ENCODE assay signal across 10 cellular contexts in genomic region chr2:130183500-130184373, GRCh38. TPM values are rescaled to one million over a fixed set of nuclear protein-coding genes. Genes with fewer than 3 reads are reported as not detected.
DNase-seq lines count a peak whose midpoint lies in the region; ATAC-seq and TF ChIP-seq lines count a peak whose summit lies in the region.
"Had no signal": no experiment of that assay in that cellular context is flagged by ENCODE, and none has a peak within 500 bp of the region (broad histone marks: within the 10 kb centered on the region; RNA-seq: fewer than 3 reads in every experiment).

No MANE protein-coding gene starts in this region.

- H2AFZ ChIP-seq in smooth muscle cell (ENCODE audit: low read depth), result no peak overlapping the region

- H3K27me3 Mint-ChIP-seq in HFFc6 (ENCODE audit: insufficient read depth), result peaks cover 2% of the 10 kb centered on the region; the same call in 1 of the 2 replicates
- no peaks in the 10 kb centered on the region for H3K27me3 Mint-ChIP-seq in activated B cell treated with CpG ODN at 0.5 μM for 24 hours
- H3K27me3 Mint-ChIP-seq in glutamatergic neuron (ENCODE audit: unreplicated experiment), result peaks cover 14% of the 10 kb centered on the region

- H3K27ac Mint-ChIP-seq in HFFc6 (peak overlapping the region; percentile 83), activated B cell treated with CpG ODN at 0.5 μM for 24 hours (no peak overlapping the region), glutamatergic neuron (ENCODE audit: unreplicated experiment) (peak overlapping the region; percentile 89)

- H3K4me3 ChIP-seq in smooth muscle cell, result peak overlapping the region; percentile 92

- H3K36me3 ChIP-seq in smooth muscle cell (ENCODE audit: low read depth), result no peaks in the 10 kb centered on the region

- H4K20me1 ChIP-seq in smooth muscle cell (ENCODE audit: low read depth), result peaks cover 14% of the 10 kb centered on the region

- H3F3A ChIP-seq in smooth muscle cell (ENCODE audit: low read depth), result no peaks in the 10 kb centered on the region

- peak overlapping the region; percentile 90 for H3K4me2 ChIP-seq in smooth muscle cell

- peaks cover 41% of the 10 kb centered on the region for H3K79me2 ChIP-seq in smooth muscle cell (ENCODE audit: low read depth)

- H3K9me3 ChIP-seq in smooth muscle cell (replicated peaks; ENCODE audit: low read depth), result no peaks in the 10 kb centered on the region

- H3K27ac ChIP-seq in smooth muscle cell (ENCODE audit: low read depth), result no peak overlapping the region

- H3K4me1 Mint-ChIP-seq in HFFc6 (ENCODE audit: low read depth) (peaks cover 25% of the 10 kb centered on the region), activated B cell treated with CpG ODN at 0.5 μM for 24 hours (peaks cover 29% of the 10 kb centered on the region), glutamatergic neuron (ENCODE audit: low read depth, unreplicated experiment) (peaks cover 20% of the 10 kb centered on the region)

- H3K4me3 Mint-ChIP-seq in HFFc6, result peak overlapping the region; percentile 88
- H3K4me3 Mint-ChIP-seq in activated B cell treated with CpG ODN at 0.5 μM for 24 hours, result peak overlapping the region; percentile 77
- peak overlapping the region; percentile 86 for H3K4me3 Mint-ChIP-seq in glutamatergic neuron (ENCODE audit: unreplicated experiment)

- WGBS in smooth muscle cell (ENCODE audit: low lambda C conversion rate), result 80% methylated on average over 27 of the region's 27 CpGs

- intact Hi-C loops in activated B cell treated with CpG ODN at 0.5 μM for 24 hours (cut with micrococcal nuclease), result loop anchor here (2.0 to 5.0 kb wide), 2 partner anchors 149 to 1866 kb away; partner anchors contain the start of gene HS6ST1

- POLR2A ChIA-PET in activated B cell treated with CpG ODN at 0.5 μM for 24 hours (lab: Charles Lee), result no interaction called here

- CTCF ChIA-PET in activated B cell treated with CpG ODN at 0.5 μM for 24 hours (lab: Charles Lee), result no interaction called here

- H3K9ac ChIP-seq in smooth muscle cell (ENCODE audit: low read depth), result no peak overlapping the region

- peaks cover 6% of the 10 kb centered on the region for H3K4me1 ChIP-seq in smooth muscle cell (ENCODE audit: low read depth)

- no peaks in the 10 kb centered on the region for H3K27me3 ChIP-seq in smooth muscle cell (ENCODE audit: low read depth)

- ATAC-seq in activated B cell treated with CpG ODN at 0.5 μM for 24 hours (ENCODE audit: low read depth), result no peak

- H3K36me3 Mint-ChIP-seq in HFFc6 (ENCODE audit: low read depth), result peaks cover 6% of the 10 kb centered on the region; the same call in 1 of the 2 replicates
- peaks cover 1% of the 10 kb centered on the region for H3K36me3 Mint-ChIP-seq in activated B cell treated with CpG ODN at 0.5 μM for 24 hours (ENCODE audit: low read depth)
- H3K36me3 Mint-ChIP-seq in glutamatergic neuron (ENCODE audit: unreplicated experiment), result no peaks in the 10 kb centered on the region

- TF ChIP-seq CTCF in HFFc6 (IDR thresholded peaks at IDR 0.05) (no peak), activated B cell treated with CpG ODN at 0.5 μM for 24 hours (IDR thresholded peaks at IDR 0.05) (no peak), glutamatergic neuron (IDR thresholded peaks at IDR 0.05; ENCODE audit: partially characterized antibody, unreplicated experiment) (no peak), smooth muscle cell (IDR thresholded peaks at IDR 0.05; ENCODE audit: borderline replicate concordance, insufficient read depth, poor library complexity, severe bottlenecking) (no peak)

- H3K9me3 Mint-ChIP-seq in HFFc6, result no peaks in the 10 kb centered on the region
- no peaks in the 10 kb centered on the region for H3K9me3 Mint-ChIP-seq in activated B cell treated with CpG ODN at 0.5 μM for 24 hours
- H3K9me3 Mint-ChIP-seq in glutamatergic neuron (ENCODE audit: unreplicated experiment), result peaks cover 5% of the 10 kb centered on the region

- peak; percentile 19 for DNase-seq in HFFc6
- no peak for DNase-seq in activated B cell treated with CpG ODN at 0.5 μM for 24 hours
- DNase-seq in glutamatergic neuron, result peak; percentile 81
- DNase-seq in smooth muscle cell (lab: John Stamatoyannopoulos, UW; ENCODE audit: unreplicated experiment), result no peak
- no peak for DNase-seq in NCI-H146 treated with DMSO at 0.1 percent for 48 hours (lab: John Stamatoyannopoulos, UW; ENCODE audit: unreplicated experiment)
- no peak for DNase-seq in AML-193 (lab: John Stamatoyannopoulos, UW)
- DNase-seq in GF-D8 (lab: John Stamatoyannopoulos, UW), result no peak
- no peak for DNase-seq in UCSD-AML1 (lab: John Stamatoyannopoulos, UW; ENCODE audit: unreplicated experiment)

RNA-seq across cellular contexts. Expression of gene MZT2B, which starts 1.7 kb away (rescaled TPM):
- 100 to 1,000 TPM; 259 to 361 (median 309) TPM for total RNA-seq in HFFc6 (2021; fragmentation: NEBNext Ultra II Directional; extraction: Animal tissue kit (Norgen Biotek cat#: 25700))
- 143 and 151 TPM in 2 replicates for total RNA-seq in activated B cell treated with CpG ODN at 0.5 μM for 24 hours
- total RNA-seq in glutamatergic neuron (ENCODE audit: unreplicated experiment), result 172 TPM
- total RNA-seq in smooth muscle cell, result 134 and 147 TPM in 2 replicates
- polyA plus RNA-seq in smooth muscle cell, result 397 and 412 TPM in 2 replicates

RNA-seq across cellular contexts. Expression of gene SMPD4, which starts 2.3 kb away (rescaled TPM):
- total RNA-seq in HFFc6 (2021; fragmentation: NEBNext Ultra II Directional; extraction: Animal tissue kit (Norgen Biotek cat#: 25700)), result 10 to 100 TPM; 59.9 to 75.3 (median 64.6) TPM
- total RNA-seq in activated B cell treated with CpG ODN at 0.5 μM for 24 hours, result 58.5 and 66.8 TPM in 2 replicates
- total RNA-seq in glutamatergic neuron (ENCODE audit: unreplicated experiment), result 83.4 TPM
- 23.5 and 29.8 TPM in 2 replicates for total RNA-seq in smooth muscle cell
- 43.2 and 53.6 TPM in 2 replicates for polyA plus RNA-seq in smooth muscle cell

RNA-seq across cellular contexts. Expression of gene TUBA3E, which starts 14.5 kb away (rescaled TPM):
- not detected for total RNA-seq in HFFc6 (2021; fragmentation: NEBNext Ultra II Directional; extraction: Animal tissue kit (Norgen Biotek cat#: 25700))
- not detected in 2 replicates for total RNA-seq in activated B cell treated with CpG ODN at 0.5 μM for 24 hours
- total RNA-seq in glutamatergic neuron (ENCODE audit: unreplicated experiment), result not detected
- total RNA-seq in smooth muscle cell, result not detected in 2 replicates
- polyA plus RNA-seq in smooth muscle cell, result 0.15 TPM in 1 of 2 replicates, not detected in the other
- total RNA-seq: pulmonary artery endothelial cell, RPMI7951 had no signal

RNA-seq across cellular contexts. Expression of gene CCDC74B, which starts 38.8 kb away (rescaled TPM):
- 1 to 10 TPM; 3.1 to 6.3 (median 5.0) TPM for total RNA-seq in HFFc6 (2021; fragmentation: NEBNext Ultra II Directional; extraction: Animal tissue kit (Norgen Biotek cat#: 25700))
- total RNA-seq in activated B cell treated with CpG ODN at 0.5 μM for 24 hours (0.24 and 0.93 TPM in 2 replicates), glutamatergic neuron (ENCODE audit: unreplicated experiment) (0.29 TPM), smooth muscle cell (7.7 and 16.0 TPM in 2 replicates)
- 13.7 and 14.5 TPM in 2 replicates for polyA plus RNA-seq in smooth muscle cell

RNA-seq across cellular contexts. Expression of gene POTEF, which starts 54.7 kb away (rescaled TPM):
- total RNA-seq in HFFc6 (2021; fragmentation: NEBNext Ultra II Directional; extraction: Animal tissue kit (Norgen Biotek cat#: 25700)), result not detected
- total RNA-seq in activated B cell treated with CpG ODN at 0.5 μM for 24 hours (not detected in 2 replicates), glutamatergic neuron (ENCODE audit: unreplicated experiment) (12.8 TPM), smooth muscle cell (9.7 and 13.1 TPM in 2 replicates)
- 2.8 and 7.3 TPM in 2 replicates for polyA plus RNA-seq in smooth muscle cell
- total RNA-seq: RPMI7951 had no signal

Comparison
In these comparisons a context has a peak if more than half of its experiments do, and no peak if none do; other contexts are left out.
1. DNase-seq: peak in HFFc6 (single experiment) and glutamatergic neuron (single experiment); none in activated B cell treated with CpG ODN at 0.5 μM for 24 hours (single experiment), smooth muscle cell (single experiment), NCI-H146 treated with DMSO at 0.1 percent for 48 hours (single experiment), AML-193 (0 of 2), GF-D8 (single experiment) and UCSD-AML1 (single experiment).
2. Peak in every context shown above with its lines, with median percentiles within 50 percentile points of each other: H3K4me3 Mint-ChIP-seq.